Comparison of ENCODE assay signal across 17 cellular contexts in the genomic region with DNA sequence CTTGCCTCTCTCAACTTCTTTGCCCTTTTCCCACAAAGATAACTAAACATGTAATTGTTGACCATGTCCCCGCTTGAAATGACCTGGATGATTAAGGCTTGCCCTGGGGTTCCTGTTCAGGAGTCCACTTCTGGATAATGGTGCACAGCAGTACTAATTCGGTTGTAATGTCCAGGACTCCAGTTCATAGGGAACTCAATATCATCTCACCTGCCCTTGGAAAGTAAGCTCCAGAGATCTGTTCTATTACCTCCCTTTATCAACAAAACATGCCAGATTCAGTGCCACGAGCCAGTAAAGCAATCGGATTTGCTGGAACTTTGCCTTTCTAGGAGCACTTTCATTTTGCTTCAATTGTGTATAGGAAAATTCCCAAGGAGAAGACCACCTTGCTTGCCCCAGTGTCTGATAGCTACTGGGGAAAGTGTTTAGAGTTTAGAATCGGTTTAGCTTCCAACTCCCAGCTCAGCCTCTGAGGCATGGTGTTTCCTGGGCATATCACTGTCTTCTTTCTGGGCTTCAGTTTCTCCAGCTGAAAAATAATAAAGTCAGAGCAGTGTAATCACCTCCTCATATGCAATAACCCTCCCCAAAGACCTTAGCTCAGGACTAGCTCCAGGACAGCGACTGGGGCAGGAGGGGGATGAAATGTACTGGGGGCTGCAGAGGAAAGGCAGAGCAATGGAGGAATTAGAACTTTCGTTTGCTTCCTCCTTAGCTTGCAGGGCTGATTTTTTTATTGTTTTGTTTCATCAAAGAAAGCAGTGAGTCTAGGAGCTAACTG.
DNase-seq lines count a peak whose midpoint lies in the region; ATAC-seq, FAIRE-seq and TF ChIP-seq lines count a peak whose summit lies in the region.
"Had no signal": no experiment of that assay in that cellular context is flagged by ENCODE, and none has a peak within 500 bp of the region (broad histone marks: within the 10 kb centered on the region; RNA-seq: fewer than 3 reads in every experiment).

No MANE protein-coding gene starts in this region.

- intact Hi-C loops in mammary epithelial cell (cut with micrococcal nuclease), result no loop called here
- intact Hi-C loops in breast epithelium (cut with DNase I; ENCODE audit: low total_unique reads), result no loop called here
- intact Hi-C loops in sigmoid colon (cut with DNase I), result no loop called here

- no peak overlapping the region for H2BK5ac ChIP-seq in H1 (ENCODE audit: low read depth, low read length)

- TF ChIP-seq CTCF in mammary epithelial cell (conservative IDR thresholded peaks at IDR 0.05 in 1 of 2, IDR thresholded peaks at IDR 0.05 in 1 of 2; ENCODE audit: extremely low read depth in 1 of 2, insufficient read depth in 1 of 2, low read depth in 1 of 2, low read length in 2 of 2) (no peak), breast epithelium (IDR thresholded peaks at IDR 0.05) (no peak), H1 (IDR thresholded peaks at IDR 0.05; ENCODE audit: control extremely low read depth in 1 of 3, insufficient read depth in 1 of 3, low read depth in 1 of 3, low read length in 3 of 3) (no peak), sigmoid colon (IDR thresholded peaks at IDR 0.05) (no peak), omental fat pad (IDR thresholded peaks at IDR 0.05) (no peak)

- H3K56ac ChIP-seq in H1 (replicated peaks; ENCODE audit: insufficient read length, low read depth, low read length), result no peak overlapping the region

- POLR2A ChIA-PET in H1 (lab: Charles Lee; ENCODE audit: partially characterized antibody), result interaction anchor here (0.6 kb wide), 1 partner anchor 398 kb away, joined by 3 read pairs; no protein-coding TSS in a partner anchor

- no peak overlapping the region for H4K5ac ChIP-seq in H1 (ENCODE audit: insufficient read length, low read depth, low read length)

- no peak overlapping the region for H3K18ac ChIP-seq in H1 (ENCODE audit: extremely low read depth, low read length)

- no peak overlapping the region for H3K23ac ChIP-seq in H1 (ENCODE audit: insufficient read length)

- DNase-seq in mammary epithelial cell (no peak), breast epithelium (ENCODE audit: low spot score in 2 of 2) (no peak), H1 (ENCODE audit: low read depth in 1 of 2, low spot score in 2 of 2) (no peak), left lobe of liver (ENCODE audit: low spot score) (no peak), sigmoid colon (no peak), NK-92 (lab: John Stamatoyannopoulos, UW; ENCODE audit: unreplicated experiment) (no peak), omental fat pad (ENCODE audit: low spot score) (no peak)
- DNase-seq: CD8-positive, alpha-beta T cell; COR-L47; DMS153; DMS79 treated with DMSO at 0.1 percent for 48 hours; EL; IMR-90 had no signal

- no peak overlapping the region for H2AK5ac ChIP-seq in H1 (ENCODE audit: low read depth, low read length)

- H3K4me3 ChIP-seq in mammary epithelial cell (replicated peaks in 1 of 3; ENCODE audit: insufficient read depth in 1 of 3, low read depth in 2 of 3, low read length in 3 of 3) (no peak overlapping the region), breast epithelium (no peak overlapping the region), H1 (ENCODE audit: extremely low read depth in 1 of 4, insufficient read depth in 2 of 4, low read depth in 3 of 4, low read length in 4 of 4) (no peak overlapping the region), sigmoid colon (no peak overlapping the region)

- no peak overlapping the region for H3K14ac ChIP-seq in H1 (ENCODE audit: insufficient read length)

- H3K79me2 ChIP-seq in mammary epithelial cell (ENCODE audit: insufficient read depth, low read length) (no peaks in the 10 kb centered on the region), H1 (ENCODE audit: control insufficient read depth in 1 of 2, insufficient read depth in 2 of 2, low read length in 2 of 2) (no peaks in the 10 kb centered on the region)

- 33% methylated on average over 7 of the region's 7 CpGs for WGBS in mammary epithelial cell (ENCODE audit: low coverage, missing lambda C conversion rate)
- WGBS in H1 (ENCODE audit: extremely low coverage in 1 of 2, insufficient coverage in 1 of 2, insufficient read length in 1 of 2, insufficient replicate concordance in 2 of 2, low coverage in 1 of 2, low lambda C conversion rate in 2 of 2, missing lambda C conversion rate in 1 of 2), 2 experiments, result 80% methylated on average over 7 of the region's 7 CpGs; no CpG with 5 or more reads in 1 of the 2 experiments
- WGBS in sigmoid colon, 2 donors, result 51 to 69% methylated on average over 7 of the region's 7 CpGs

- H4K8ac ChIP-seq in H1 (ENCODE audit: extremely low read depth, insufficient read depth, low read length), result no peak overlapping the region

- no TSS peak for BruUV-seq in mammary epithelial cell (replicated peaks; lab: Mats Ljungman, UMichigan)

- no peak overlapping the region for H3K4ac ChIP-seq in H1 (replicated peaks; ENCODE audit: insufficient read length, low read depth, low read length)

- TF ChIP-seq RAD21 in H1 (IDR thresholded peaks at IDR 0.05 in 1 of 2, conservative IDR thresholded peaks at IDR 0.05 in 1 of 2; ENCODE audit: low read depth in 2 of 2, low read length in 2 of 2), result no peak

- peaks cover 9% of the 10 kb centered on the region for H3K4me1 ChIP-seq in mammary epithelial cell (ENCODE audit: insufficient read depth, low read length)
- no peaks in the 10 kb centered on the region for H3K4me1 ChIP-seq in breast epithelium
- H3K4me1 ChIP-seq in H1 (replicated peaks in 1 of 4; ENCODE audit: control insufficient read depth in 3 of 4, insufficient read depth in 4 of 4, low read length in 3 of 4), result no peaks in the 10 kb centered on the region
- H3K4me1 ChIP-seq in sigmoid colon, result no peaks in the 10 kb centered on the region

- dilution Hi-C loops in mammary epithelial cell (cut with HindIII; ENCODE audit: low sequenced_read_pairs), result no loop called here

- no peak overlapping the region for H2BK120ac ChIP-seq in H1 (replicated peaks; ENCODE audit: low read depth, low read length)

- CTCF ChIA-PET in mammary epithelial cell (lab: Charles Lee; ENCODE audit: low non-redundant PET), result no interaction called here
- CTCF ChIA-PET in H1 (lab: Charles Lee; ENCODE audit: partially characterized antibody), result interaction anchor here (0.6 to 1.1 kb wide), 4 partner anchors 16 to 303 kb away, joined by 3 read pairs; no protein-coding TSS in a partner anchor

- H2BK12ac ChIP-seq in H1 (ENCODE audit: low read depth, low read length), result no peak overlapping the region

- H3K23me2 ChIP-seq in H1 (ENCODE audit: low read depth, low read length), result no peaks in the 10 kb centered on the region

- H3K4me2 ChIP-seq in mammary epithelial cell (ENCODE audit: insufficient read depth, low read depth, low read length) (no peak overlapping the region), H1 (ENCODE audit: insufficient read depth in 1 of 2, low read depth in 2 of 2, low read length in 2 of 2) (no peak overlapping the region)

- no peak overlapping the region for H3K9ac ChIP-seq in mammary epithelial cell (ENCODE audit: insufficient read depth, low read length)
- no peak overlapping the region for H3K9ac ChIP-seq in H1 (replicated peaks in 1 of 4; ENCODE audit: extremely low read depth in 1 of 4, low read depth in 3 of 4, low read length in 3 of 4)

- H4K20me1 ChIP-seq in mammary epithelial cell (ENCODE audit: insufficient read depth, low read length), result no peaks in the 10 kb centered on the region
- H4K20me1 ChIP-seq in H1 (replicated peaks in 1 of 2; ENCODE audit: control insufficient read depth in 1 of 2, insufficient read depth in 2 of 2, low read length in 2 of 2), result no peaks in the 10 kb centered on the region

- TF ChIP-seq POLR2A in breast epithelium (IDR thresholded peaks at IDR 0.05), result no peak
- no peak for TF ChIP-seq POLR2A in H1 (IDR thresholded peaks at IDR 0.05; ENCODE audit: control extremely low read depth in 1 of 2, low read depth in 2 of 2, low read length in 2 of 2)
- no peak for TF ChIP-seq POLR2A in sigmoid colon (IDR thresholded peaks at IDR 0.05)

- TF ChIP-seq EP300 in H1 (IDR thresholded peaks at IDR 0.05; ENCODE audit: borderline replicate concordance in 1 of 2, low read depth in 2 of 2, low read length in 2 of 2) (no peak), sigmoid colon (IDR thresholded peaks at IDR 0.05) (no peak)

- H2AFZ ChIP-seq in mammary epithelial cell (ENCODE audit: low read depth, low read length) (peak overlapping the region; percentile 41), H1 (ENCODE audit: low read length) (peak overlapping the region; percentile 42; the same call in 1 of the 2 replicates)

- no peaks in the 10 kb centered on the region for H3K9me3 ChIP-seq in mammary epithelial cell (replicated peaks; ENCODE audit: insufficient read depth, low read length)
- H3K9me3 ChIP-seq in breast epithelium, result no peaks in the 10 kb centered on the region
- H3K9me3 ChIP-seq in H1 (ENCODE audit: insufficient read depth in 2 of 2, low read depth in 1 of 2, low read length in 1 of 2), result no peaks in the 10 kb centered on the region
- H3K9me3 ChIP-seq in sigmoid colon, result no peaks in the 10 kb centered on the region

- H3K27ac ChIP-seq in mammary epithelial cell (ENCODE audit: insufficient read depth, low read depth, low read length) (no peak overlapping the region), breast epithelium (no peak overlapping the region), H1 (ENCODE audit: low read depth, low read length) (no peak overlapping the region), sigmoid colon (no peak overlapping the region)
- H3K27ac ChIP-seq: 22Rv1 had no signal

- no peaks in the 10 kb centered on the region for H3K27me3 ChIP-seq in mammary epithelial cell (ENCODE audit: insufficient read depth, low read length)
- H3K27me3 ChIP-seq in breast epithelium, result no peaks in the 10 kb centered on the region
- peaks cover 0 to 1% (median 0%) of the 10 kb centered on the region in 4 experiments; a peak in 1 of 7 replicates for H3K27me3 ChIP-seq in H1 (replicated peaks in 1 of 4; ENCODE audit: control insufficient read depth in 3 of 4, extremely low read depth in 1 of 4, insufficient read depth in 3 of 4, low read length in 3 of 4)
- H3K27me3 ChIP-seq in sigmoid colon, result no peaks in the 10 kb centered on the region

- no peak overlapping the region for H2BK20ac ChIP-seq in H1 (ENCODE audit: low read length)

- in situ Hi-C loops in mammary epithelial cell (cut with MboI; ENCODE audit: low sequenced_read_pairs in 2 of 2), result no loop called here

- FAIRE-seq in H1 (lab: Jason Lieb, UNC), result no peak
- FAIRE-seq: D721Med, G401.6, GM12892 had no signal

- ATAC-seq in left lobe of liver (peak; percentile 81), omental fat pad (ENCODE audit: low FRiP score) (no peak)
- ATAC-seq: CD8-positive, alpha-beta T cell had no signal

- H3K36me3 ChIP-seq in mammary epithelial cell (ENCODE audit: insufficient read depth, low read length) (no peaks in the 10 kb centered on the region), breast epithelium (no peaks in the 10 kb centered on the region), H1 (ENCODE audit: control insufficient read depth in 2 of 4, insufficient read depth in 4 of 4, low read length in 3 of 4) (no peaks in the 10 kb centered on the region), sigmoid colon (no peaks in the 10 kb centered on the region)

- H4K91ac ChIP-seq in H1 (replicated peaks; ENCODE audit: insufficient read length, low read length), result no peak overlapping the region

- no peak overlapping the region; the same call in 1 of the 2 replicates for H2BK15ac ChIP-seq in H1 (ENCODE audit: low read length)

- H3K79me1 ChIP-seq in H1 (ENCODE audit: low read depth, low read length), result no peaks in the 10 kb centered on the region

TF ChIP-seq in H1, 55 proteins besides CTCF, POLR2A, EP300 and RAD21 (continues in another document):
- no peak for TF ChIP-seq SP1 (IDR thresholded peaks at IDR 0.05; ENCODE audit: low read depth, low read length)
